Comparison of ENCODE assay signal across 20 cellular contexts in the genomic region with DNA sequence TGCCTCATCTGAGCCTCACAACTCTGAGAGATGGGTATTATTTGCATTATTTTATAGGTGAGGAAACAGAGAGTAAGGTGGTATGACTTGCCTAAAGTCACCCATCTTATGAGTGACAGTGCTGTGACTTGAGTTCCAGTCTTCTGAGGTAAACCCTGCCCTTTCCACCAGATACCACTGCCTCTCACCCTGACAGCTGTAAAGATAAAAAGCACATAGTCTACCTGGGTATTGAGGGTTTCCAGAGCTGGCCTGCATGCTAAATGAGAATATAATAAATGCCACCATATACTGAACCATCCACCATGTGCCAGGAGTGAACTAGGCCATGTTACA. TPM values are rescaled to one million over a fixed set of nuclear protein-coding genes. Genes with fewer than 3 reads are reported as not detected.
DNase-seq lines count a peak whose midpoint lies in the region; ATAC-seq lines count a peak whose summit lies in the region.
"Had no signal": no experiment of that assay in that cellular context is flagged by ENCODE, and none has a peak within 500 bp of the region (broad histone marks: within the 10 kb centered on the region; RNA-seq: fewer than 3 reads in every experiment).

No MANE protein-coding gene starts in this region.

- POLR2A ChIA-PET in activated CD4-positive, alpha-beta memory T cell treated with anti-CD3 and anti-CD28 coated beads, Interleukin-2, amount 10 ng/mL, durations not matched to agents 7 days and 5 days (lab: Charles Lee): interaction anchor here (1.0 to 2.5 kb wide), 7 partner anchors 22 to 151 kb away, joined by 3 to 10 read pairs (median 4); no protein-coding TSS in a partner anchor

- H3K36me3 Mint-ChIP-seq in activated naive CD4-positive, alpha-beta T cell treated with anti-CD3 and anti-CD28 coated beads, Interleukin-2, amount 10 ng/mL, durations not matched to agents 7 days and 5 days: peaks cover 75% of the 10 kb centered on the region
- H3K36me3 Mint-ChIP-seq in activated CD4-positive, alpha-beta memory T cell treated with anti-CD3 and anti-CD28 coated beads, Interleukin-2, amount 10 ng/mL, durations not matched to agents 7 days and 5 days (ENCODE audit: low read depth): peaks cover 88% of the 10 kb centered on the region
- H3K36me3 Mint-ChIP-seq in effector memory CD8-positive, alpha-beta T cell (ENCODE audit: insufficient read depth): peaks cover 27% of the 10 kb centered on the region
- H3K36me3 Mint-ChIP-seq: CD14-positive monocyte had no signal

- DNase-seq in activated naive CD4-positive, alpha-beta T cell treated with anti-CD3 and anti-CD28 coated beads, Interleukin-2, amount 10 ng/mL, durations not matched to agents 7 days and 5 days: no peak
- no peak for DNase-seq in activated naive CD4-positive, alpha-beta T cell treated with anti-CD3 and anti-CD28 coated beads, Interleukin-2, amount 50 U/mL, for 16 hours
- DNase-seq in activated CD4-positive, alpha-beta memory T cell treated with anti-CD3 and anti-CD28 coated beads, Interleukin-2, amount 10 ng/mL, durations not matched to agents 7 days and 5 days: no peak
- DNase-seq in effector memory CD8-positive, alpha-beta T cell: no peak
- DNase-seq in effector CD4-positive, alpha-beta T cell: no peak
- no peak for DNase-seq in HuH-7 (ENCODE audit: low spot score)
- DNase-seq: activated CD4-positive, alpha-beta T cell treated with anti-CD3 and anti-CD28 coated beads for 4 hours; amygdala; foreskin melanocyte; left colon; NCI-H1092; NCI-H187; NCI-H2171 treated with DMSO at 0.1 percent for 48 hours; NCI-H524 treated with DMSO at 0.1 percent for 48 hours; occipital lobe; SHP77 treated with DMSO at 0.1 percent for 48 hours; thyroid gland had no signal

- CTCF ChIA-PET in activated naive CD4-positive, alpha-beta T cell treated with anti-CD3 and anti-CD28 coated beads, Interleukin-2, amount 10 ng/mL, durations not matched to agents 7 days and 5 days (lab: Charles Lee): interaction anchor here (0.6 to 1.2 kb wide), 2 partner anchors 15 to 125 kb away, joined by 3 to 4 read pairs; no protein-coding TSS in a partner anchor
- CTCF ChIA-PET in activated CD4-positive, alpha-beta memory T cell treated with anti-CD3 and anti-CD28 coated beads, Interleukin-2, amount 10 ng/mL, durations not matched to agents 7 days and 5 days (lab: Charles Lee): interaction anchor here (1.1 to 2.8 kb wide), 2 partner anchors 25 to 152 kb away, joined by 4 to 12 read pairs; a partner anchor contains a TSS

- H3K4me3 Mint-ChIP-seq in activated naive CD4-positive, alpha-beta T cell treated with anti-CD3 and anti-CD28 coated beads, Interleukin-2, amount 10 ng/mL, durations not matched to agents 7 days and 5 days: no peak overlapping the region
- peak overlapping the region; percentile 49 for H3K4me3 Mint-ChIP-seq in activated CD4-positive, alpha-beta memory T cell treated with anti-CD3 and anti-CD28 coated beads, Interleukin-2, amount 10 ng/mL, durations not matched to agents 7 days and 5 days
- peak overlapping the region; percentile 70 for H3K4me3 Mint-ChIP-seq in effector memory CD8-positive, alpha-beta T cell
- H3K4me3 Mint-ChIP-seq: CD14-positive monocyte had no signal

- peak overlapping the region; percentile 82 for H3K27ac Mint-ChIP-seq in activated naive CD4-positive, alpha-beta T cell treated with anti-CD3 and anti-CD28 coated beads, Interleukin-2, amount 10 ng/mL, durations not matched to agents 7 days and 5 days
- H3K27ac Mint-ChIP-seq in activated CD4-positive, alpha-beta memory T cell treated with anti-CD3 and anti-CD28 coated beads, Interleukin-2, amount 10 ng/mL, durations not matched to agents 7 days and 5 days: peak overlapping the region; percentile 79
- H3K27ac Mint-ChIP-seq in effector memory CD8-positive, alpha-beta T cell: peak overlapping the region; percentile 59 to 91
- H3K27ac Mint-ChIP-seq: CD14-positive monocyte had no signal

- no peaks in the 10 kb centered on the region for H3K27me3 Mint-ChIP-seq in activated naive CD4-positive, alpha-beta T cell treated with anti-CD3 and anti-CD28 coated beads, Interleukin-2, amount 10 ng/mL, durations not matched to agents 7 days and 5 days
- H3K27me3 Mint-ChIP-seq in activated CD4-positive, alpha-beta memory T cell treated with anti-CD3 and anti-CD28 coated beads, Interleukin-2, amount 10 ng/mL, durations not matched to agents 7 days and 5 days: no peaks in the 10 kb centered on the region
- no peaks in the 10 kb centered on the region for H3K27me3 Mint-ChIP-seq in effector memory CD8-positive, alpha-beta T cell

- no peaks in the 10 kb centered on the region for H3K9me3 Mint-ChIP-seq in activated naive CD4-positive, alpha-beta T cell treated with anti-CD3 and anti-CD28 coated beads, Interleukin-2, amount 10 ng/mL, durations not matched to agents 7 days and 5 days
- no peaks in the 10 kb centered on the region for H3K9me3 Mint-ChIP-seq in activated CD4-positive, alpha-beta memory T cell treated with anti-CD3 and anti-CD28 coated beads, Interleukin-2, amount 10 ng/mL, durations not matched to agents 7 days and 5 days
- H3K9me3 Mint-ChIP-seq in effector memory CD8-positive, alpha-beta T cell: no peaks in the 10 kb centered on the region
- H3K9me3 Mint-ChIP-seq: CD14-positive monocyte had no signal

- peak; percentile 47 for ATAC-seq in effector memory CD8-positive, alpha-beta T cell (replicated peaks)
- no peak for ATAC-seq in HG02970 (IDR thresholded peaks at IDR 0.05; ENCODE audit: low FRiP score, unreplicated experiment)
- ATAC-seq: esophagus mucosa, left colon had no signal

- peaks cover 90% of the 10 kb centered on the region for H3K4me1 Mint-ChIP-seq in activated naive CD4-positive, alpha-beta T cell treated with anti-CD3 and anti-CD28 coated beads, Interleukin-2, amount 10 ng/mL, durations not matched to agents 7 days and 5 days
- peaks cover 94% of the 10 kb centered on the region for H3K4me1 Mint-ChIP-seq in activated CD4-positive, alpha-beta memory T cell treated with anti-CD3 and anti-CD28 coated beads, Interleukin-2, amount 10 ng/mL, durations not matched to agents 7 days and 5 days
- peaks cover 74 to 91% of the 10 kb centered on the region in 2 donors for H3K4me1 Mint-ChIP-seq in effector memory CD8-positive, alpha-beta T cell (ENCODE audit: low read depth in 2 of 2)
- H3K4me1 Mint-ChIP-seq: CD14-positive monocyte had no signal

RNA-seq across cellular contexts. Expression of a gene that starts 25.6 kb away (rescaled TPM):
- total RNA-seq in activated CD4-positive, alpha-beta memory T cell treated with anti-CD3 and anti-CD28 coated beads, Interleukin-2, amount 10 ng/mL, durations not matched to agents 7 days and 5 days: 100 to 1,000 TPM; 200 to 208 TPM
